8 cellular contexts compared by ENCODE assay signal in genomic region chr7:130910949-130911944, GRCh38.
DNase-seq lines count a peak whose midpoint lies in the region; ATAC-seq, FAIRE-seq and TF ChIP-seq lines count a peak whose summit lies in the region.

No MANE protein-coding gene starts in this region.

- H3K4me2 ChIP-seq in A549: peak overlapping the region; percentile 96

- no peak for TF ChIP-seq POLR2A in A549 (IDR thresholded peaks at IDR 0.05; ENCODE audit: low read length)

- peak overlapping the region; percentile 52 for H3K9ac ChIP-seq in HUES6 (ENCODE audit: low read length)

- H3K4me1 Mint-ChIP-seq in glutamatergic neuron (ENCODE audit: low read depth, unreplicated experiment): peaks cover 17% of the 10 kb centered on the region

- WGBS in A549 (ENCODE audit: missing lambda C conversion rate): 0% methylated on average over 7 of the region's 7 CpGs

- H3K36me3 ChIP-seq in HUES6 (ENCODE audit: control insufficient read depth, insufficient read depth, low read length): no peaks in the 10 kb centered on the region

- CTCF ChIA-PET in A549 (lab: Yijun Ruan, JAX): interaction anchor here (0.7 to 1.6 kb wide), 4 partner anchors 9 to 49 kb away, joined by 3 to 6 read pairs (median 4); no protein-coding TSS in a partner anchor

- TF ChIP-seq EP300 in A549 (IDR thresholded peaks at IDR 0.05): no peak

- no peak for FAIRE-seq in A549 (lab: Jason Lieb, UNC)

- peak in 1 of 2 experiments; percentile 72 for DNase-seq in A549 (ENCODE audit: low read depth in 1 of 2, low spot score in 1 of 2)
- no peak for DNase-seq in astrocyte of the cerebellum (ENCODE audit: low read depth)
- DNase-seq in left colon: peak in 1 of 2 donors; percentile 43
- no peak for DNase-seq in glutamatergic neuron
- DNase-seq in NCI-H345 treated with DMSO at 0.1 percent for 48 hours (lab: John Stamatoyannopoulos, UW; ENCODE audit: unreplicated experiment): no peak
- no peak for DNase-seq in germinal center (ENCODE audit: low spot score)
- no peak for DNase-seq in KBM-7

- peak in 1 of 2 experiments; percentile 60; a peak in 3 of 6 replicates for ATAC-seq in A549
- ATAC-seq in left colon: peak; percentile 48

- in situ Hi-C loops in astrocyte of the cerebellum (cut with HindIII; ENCODE audit: low sequenced_read_pairs) (no loop called here), KBM-7 (cut with MboI; ENCODE audit: low pct_unique_long_range_greater_than_20kb, low sequenced_read_pairs) (no loop called here)

- H3K4me3 Mint-ChIP-seq in glutamatergic neuron (ENCODE audit: unreplicated experiment): no peak overlapping the region

- intact Hi-C loops in left colon (cut with DNase I, micrococcal nuclease): no loop called here

- H3K27me3 Mint-ChIP-seq in glutamatergic neuron (ENCODE audit: unreplicated experiment): no peaks in the 10 kb centered on the region

- H3K9me3 Mint-ChIP-seq in glutamatergic neuron (ENCODE audit: unreplicated experiment): no peaks in the 10 kb centered on the region

- peak overlapping the region; percentile 62 for H3K4me3 ChIP-seq in A549
- H3K4me3 ChIP-seq in HUES6 (ENCODE audit: low read depth, low read length): peak overlapping the region; percentile 46
- H3K4me3 ChIP-seq in astrocyte of the cerebellum (ENCODE audit: low read depth, low read length): peak overlapping the region; percentile 75

- TF ChIP-seq CTCF in A549 (IDR thresholded peaks at IDR 0.05): no peak
- TF ChIP-seq CTCF in astrocyte of the cerebellum (IDR thresholded peaks at IDR 0.05; ENCODE audit: low read depth, low read length, missing control alignments): no peak
- no peak for TF ChIP-seq CTCF in glutamatergic neuron (IDR thresholded peaks at IDR 0.05; ENCODE audit: partially characterized antibody, unreplicated experiment)

- H3K27ac ChIP-seq in A549 (peak overlapping the region; percentile 85 to 93), HUES6 (ENCODE audit: low read depth, low read length) (peak overlapping the region; percentile 72)

- H3K27ac Mint-ChIP-seq in glutamatergic neuron (ENCODE audit: unreplicated experiment): no peak overlapping the region

- POLR2A ChIA-PET in A549 (lab: Yijun Ruan, JAX): interaction anchor here (0.6 to 4.5 kb wide), 9 partner anchors 7 to 76 kb away, joined by 3 to 52 read pairs (median 6); no protein-coding TSS in a partner anchor

- no peak for TF ChIP-seq RAD21 in A549 (conservative IDR thresholded peaks at IDR 0.05 in 1 of 2, IDR thresholded peaks at IDR 0.05 in 1 of 2)

- no peaks in the 10 kb centered on the region for H3K36me3 Mint-ChIP-seq in glutamatergic neuron (ENCODE audit: unreplicated experiment)

- H3K9me3 ChIP-seq in A549 (no peaks in the 10 kb centered on the region), HUES6 (ENCODE audit: control insufficient read depth, insufficient read depth, low read depth, low read length) (no peaks in the 10 kb centered on the region)

- H3K4me1 ChIP-seq in A549 (peaks cover 61% of the 10 kb centered on the region), HUES6 (ENCODE audit: control insufficient read depth, insufficient read depth, low read length) (peaks cover 62% of the 10 kb centered on the region)

- no peaks in the 10 kb centered on the region for H3K27me3 ChIP-seq in HUES6 (ENCODE audit: control insufficient read depth, insufficient read depth, low read length)

TF ChIP-seq in A549, 52 proteins besides CTCF, POLR2A, EP300 and RAD21:
- TF ChIP-seq MAZ (IDR thresholded peaks at IDR 0.05; ENCODE audit: borderline replicate concordance, low read depth, low read length) (no peak), GATA3 (IDR thresholded peaks at IDR 0.05; ENCODE audit: borderline replicate concordance) (peak; percentile 56; the same call in 1 of the 2 replicates), EHF (CRISPR knock-in tag; IDR thresholded peaks at IDR 0.05) (0 out of 2 replicates have a peak, but pooled peaks have one; percentile 57), JUN (IDR thresholded peaks at IDR 0.05) (peak in 1 of 2 experiments; percentile 82; a peak in 3 of 5 replicates), HOXB5 (CRISPR knock-in tag; IDR thresholded peaks at IDR 0.05) (0 out of 2 replicates have a peak, but pooled peaks have one; percentile 23), POLR2AphosphoS2 (conservative IDR thresholded peaks at IDR 0.05; ENCODE audit: low read length) (peak; percentile 92), FOSL2 (IDR thresholded peaks at IDR 0.05) (no peak), FOSL2 (CRISPR knock-in tag; IDR thresholded peaks at IDR 0.05) (0 out of 2 replicates have a peak, but pooled peaks have one; percentile 22), CEBPB (IDR thresholded peaks at IDR 0.05) (peak in 1 of 2 experiments; percentile 44; a peak in 1 of 4 replicates), HOXA7 (CRISPR knock-in tag; IDR thresholded peaks at IDR 0.05) (peak; percentile 37; the same call in 1 of the 2 replicates), MAFK (IDR thresholded peaks at IDR 0.05; ENCODE audit: partially characterized antibody) (peak; percentile 31), TP53 (CRISPR knock-in tag; IDR thresholded peaks at IDR 0.05) (0 out of 2 replicates have a peak, but pooled peaks have one; percentile 42), ZFP36 (IDR thresholded peaks at IDR 0.05; ENCODE audit: borderline replicate concordance, partially characterized antibody) (peak; percentile 91), NFE2L2 (conservative IDR thresholded peaks at IDR 0.05; ENCODE audit: low read length) (no peak), ZNF302 (CRISPR knock-in tag; IDR thresholded peaks at IDR 0.05) (no peak), ATOH8 (CRISPR knock-in tag; IDR thresholded peaks at IDR 0.05; ENCODE audit: low read depth) (0 out of 2 replicates have a peak, but pooled peaks have one; percentile 23)
